19 cellular contexts compared by ENCODE assay signal in genomic region chr13:99931462-99931861, GRCh38.
"Had no signal": no experiment of that assay in that cellular context is flagged by ENCODE, and none has a peak within 500 bp of the region (broad histone marks: within the 10 kb centered on the region; RNA-seq: fewer than 3 reads in every experiment).

No MANE protein-coding gene starts in this region.

- H3K4me1 Mint-ChIP-seq: activated CD4-positive, alpha-beta memory T cell treated with anti-CD3 and anti-CD28 coated beads, Interleukin-2, amount 10 ng/mL, durations not matched to agents 7 days and 5 days; immature natural killer cell had no signal

- H3K4me3 Mint-ChIP-seq: activated CD4-positive, alpha-beta memory T cell treated with anti-CD3 and anti-CD28 coated beads, Interleukin-2, amount 10 ng/mL, durations not matched to agents 7 days and 5 days; activated CD4-positive, alpha-beta T cell treated with anti-CD3 and anti-CD28 coated beads, Interleukin-2, amount 10 ng/mL, durations not matched to agents 24 days and 14 days; dendritic cell treated with granulocyte-macrophage colony-stimulating factor and Interleukin-4, amounts not matched to agents 40 ng/mL and 50 ng/mL, for 4 days; immature natural killer cell; naive thymus-derived CD4-positive, alpha-beta T cell; neural crest cell had no signal

- ATAC-seq: activated CD4-positive, CD25-positive, alpha-beta regulatory T cell treated with anti-CD3 and anti-CD28 coated beads, Interleukin-2, amount 50 U/mL, for 24 hours; activated naive CD4-positive, alpha-beta T cell treated with anti-CD3 and anti-CD28 coated beads, Interleukin-2, amount 50 U/mL, for 72 hours; foreskin keratinocyte; left lung; naive thymus-derived CD4-positive, alpha-beta T cell; right lobe of liver had no signal

- H3K9me3 Mint-ChIP-seq: activated CD4-positive, alpha-beta memory T cell treated with anti-CD3 and anti-CD28 coated beads, Interleukin-2, amount 10 ng/mL, durations not matched to agents 7 days and 5 days; activated CD4-positive, alpha-beta T cell treated with anti-CD3 and anti-CD28 coated beads, Interleukin-2, amount 10 ng/mL, durations not matched to agents 24 days and 14 days; activated naive CD4-positive, alpha-beta T cell treated with anti-CD3 and anti-CD28 coated beads, Interleukin-2, amount 50 U/mL, for 72 hours; dendritic cell treated with granulocyte-macrophage colony-stimulating factor and Interleukin-4, amounts not matched to agents 40 ng/mL and 50 ng/mL, for 4 days; immature natural killer cell; neural crest cell had no signal

- H3K27ac Mint-ChIP-seq: activated CD4-positive, alpha-beta memory T cell treated with anti-CD3 and anti-CD28 coated beads, Interleukin-2, amount 10 ng/mL, durations not matched to agents 7 days and 5 days; activated CD4-positive, alpha-beta T cell treated with anti-CD3 and anti-CD28 coated beads, Interleukin-2, amount 10 ng/mL, durations not matched to agents 24 days and 14 days; activated naive CD4-positive, alpha-beta T cell treated with anti-CD3 and anti-CD28 coated beads, Interleukin-2, amount 50 U/mL, for 72 hours; dendritic cell treated with granulocyte-macrophage colony-stimulating factor and Interleukin-4, amounts not matched to agents 40 ng/mL and 50 ng/mL, for 4 days; immature natural killer cell; naive thymus-derived CD4-positive, alpha-beta T cell had no signal

- DNase-seq: activated CD4-positive, alpha-beta memory T cell treated with anti-CD3 and anti-CD28 coated beads, Interleukin-2, amount 10 ng/mL, durations not matched to agents 7 days and 5 days; activated CD4-positive, alpha-beta T cell treated with anti-CD3 and anti-CD28 coated beads, Interleukin-2, amount 10 ng/mL, durations not matched to agents 24 days and 14 days; activated effector memory CD4-positive, alpha-beta T cell treated with anti-CD3 and anti-CD28 coated beads, Interleukin-2, amount 50 U/mL, for 16 hours; activated T-cell treated with anti-CD3 and anti-CD28 coated beads for 4 hours; brain microvascular endothelial cell; caudate nucleus; effector CD4-positive, alpha-beta T cell; erythroblast; foreskin keratinocyte; immature natural killer cell; left lung; naive thymus-derived CD4-positive, alpha-beta T cell; right lobe of liver; stimulated activated CD4-positive, alpha-beta T cell treated with anti-CD3 and anti-CD28 coated beads, Interleukin-1b, Interleukin-23, amount 100 ng/mL, for 48 hours; stomach had no signal

- H3K36me3 Mint-ChIP-seq: activated naive CD4-positive, alpha-beta T cell treated with anti-CD3 and anti-CD28 coated beads, Interleukin-2, amount 50 U/mL, for 72 hours; immature natural killer cell; naive thymus-derived CD4-positive, alpha-beta T cell had no signal
